Comparison of ENCODE assay signal across 8 cellular contexts in genomic region chr17:28710948-28711722, GRCh38. TPM values are rescaled to one million over a fixed set of nuclear protein-coding genes. Genes with fewer than 3 reads are reported as not detected.
DNase-seq lines count a peak whose midpoint lies in the region; FAIRE-seq and TF ChIP-seq lines count a peak whose summit lies in the region.

No MANE protein-coding gene starts in this region.

- no peak overlapping the region for H3K27ac ChIP-seq in MM.1S (ENCODE audit: low read length)
- peak overlapping the region; percentile 97 for H3K27ac ChIP-seq in neuronal stem cell (replicated peaks; ENCODE audit: low read length)
- peak overlapping the region; percentile 57 for H3K27ac ChIP-seq in subcutaneous abdominal adipose tissue (ENCODE audit: low read depth, low read length)

- H3K36me3 ChIP-seq in MM.1S (replicated peaks; ENCODE audit: insufficient read depth, low read length), result no peaks in the 10 kb centered on the region
- H3K36me3 ChIP-seq in neuronal stem cell (replicated peaks in 1 of 2; ENCODE audit: control insufficient read depth in 2 of 2, insufficient read depth in 2 of 2, low read length in 2 of 2), result peaks cover 18 to 47% of the 10 kb centered on the region in 2 donors
- H3K36me3 ChIP-seq in subcutaneous abdominal adipose tissue (ENCODE audit: control insufficient read depth in 5 of 5, insufficient read depth in 5 of 5, low read length in 5 of 5), result peaks cover 0 to 18% (median 15%) of the 10 kb centered on the region in 5 donors

- 0 out of 2 replicates have a peak, but pooled peaks cover under 1% of the 10 kb centered on the region for H3F3A ChIP-seq in MM.1S (ENCODE audit: insufficient read depth, low read length)

- peak overlapping the region; percentile 100 for H2AFZ ChIP-seq in MM.1S (ENCODE audit: low read length)
- peak overlapping the region; percentile 89 for H2AFZ ChIP-seq in neuronal stem cell (ENCODE audit: low read length)

- H3K4me1 ChIP-seq in MM.1S (ENCODE audit: low read length), result 0 out of 2 replicates have a peak, but pooled peaks cover 3% of the 10 kb centered on the region
- peaks cover 12 to 13% of the 10 kb centered on the region in 2 donors for H3K4me1 ChIP-seq in neuronal stem cell (ENCODE audit: control insufficient read depth in 2 of 2, insufficient read depth in 1 of 2, low read depth in 1 of 2, low read length in 2 of 2)
- H3K4me1 ChIP-seq in subcutaneous abdominal adipose tissue (ENCODE audit: control insufficient read depth in 5 of 5, insufficient read depth in 5 of 5, low read length in 5 of 5), result peaks cover 0 to 30% (median 21%) of the 10 kb centered on the region in 5 donors

- H3K4me3 ChIP-seq in MM.1S (ENCODE audit: low read length) (peak overlapping the region; percentile 79), neuronal stem cell (ENCODE audit: low read length in 2 of 2) (peak overlapping the region; percentile 59 to 84), subcutaneous abdominal adipose tissue (ENCODE audit: low read depth in 1 of 5, low read length in 5 of 5) (peak overlapping the region; percentile 65 to 80 (median 72))

- H3K27ac Mint-ChIP-seq in activated naive CD4-positive, alpha-beta T cell treated with anti-CD3 and anti-CD28 coated beads for 36 hours, result peak overlapping the region; percentile 79

- H4K20me1 ChIP-seq in MM.1S (ENCODE audit: insufficient read depth, low read length), result no peaks in the 10 kb centered on the region

- no peak overlapping the region for H4K8ac ChIP-seq in neuronal stem cell (ENCODE audit: low read depth, low read length)

- H2BK12ac ChIP-seq in neuronal stem cell (ENCODE audit: low read length), result peak overlapping the region; percentile 99

- H2BK120ac ChIP-seq in neuronal stem cell (ENCODE audit: low read depth, low read length), result peak overlapping the region; percentile 95

- intact Hi-C loops in activated naive CD4-positive, alpha-beta T cell treated with anti-CD3 and anti-CD28 coated beads for 36 hours (cut with micrococcal nuclease), result loop anchor here (1.0 to 2.0 kb wide), 4 partner anchors 8 to 66 kb away; partner anchors contain the start of genes BLTP2, NEK8, RPL23A and SUPT6H

- H3K23ac ChIP-seq in neuronal stem cell (ENCODE audit: low read depth, low read length, poor library complexity), result peak overlapping the region; percentile 90

- WGBS in neuronal stem cell (ENCODE audit: extremely low coverage in 2 of 2, insufficient read length in 2 of 2, insufficient replicate concordance in 1 of 2), 2 donors, result no CpG with 5 or more reads among the region's 69 CpGs

- H3K9me3 ChIP-seq in MM.1S (replicated peaks; ENCODE audit: insufficient read depth, low read length) (no peaks in the 10 kb centered on the region), neuronal stem cell (replicated peaks in 1 of 2; ENCODE audit: control insufficient read depth in 2 of 2, insufficient read depth in 1 of 2, low read depth in 1 of 2, low read length in 2 of 2) (no peaks in the 10 kb centered on the region), subcutaneous abdominal adipose tissue (ENCODE audit: control insufficient read depth in 5 of 5, low read length in 5 of 5) (no peaks in the 10 kb centered on the region)

- H3K27me3 ChIP-seq in MM.1S (replicated peaks; ENCODE audit: insufficient read depth, low read length), result peaks cover 40% of the 10 kb centered on the region
- no peaks in the 10 kb centered on the region for H3K27me3 ChIP-seq in neuronal stem cell (ENCODE audit: control insufficient read depth in 3 of 3, insufficient read depth in 3 of 3, low read depth in 1 of 3, low read length in 3 of 3)
- peaks cover 0 to 4% (median 2%) of the 10 kb centered on the region in 5 donors for H3K27me3 ChIP-seq in subcutaneous abdominal adipose tissue (ENCODE audit: control insufficient read depth in 5 of 5, insufficient read depth in 4 of 5, low read length in 5 of 5)

- H2AK5ac ChIP-seq in neuronal stem cell (ENCODE audit: low read depth, low read length), result peak overlapping the region; percentile 70

- no peaks in the 10 kb centered on the region for H3K79me2 ChIP-seq in MM.1S (ENCODE audit: low read length)

- H3K36me3 Mint-ChIP-seq in activated naive CD4-positive, alpha-beta T cell treated with anti-CD3 and anti-CD28 coated beads for 36 hours (ENCODE audit: low read depth), result no peaks in the 10 kb centered on the region

- H2BK15ac ChIP-seq in neuronal stem cell (ENCODE audit: low read length), result no peak overlapping the region

- CTCF ChIA-PET in activated naive CD4-positive, alpha-beta T cell treated with anti-CD3 and anti-CD28 coated beads for 36 hours (lab: Charles Lee), result interaction anchor here (0.7 to 3.4 kb wide), 5 partner anchors 9 to 1220 kb away, joined by 3 to 12 read pairs (median 7); partner anchors contain the start of genes RPL23A and TLCD1

- peak overlapping the region; percentile 79 for H3K4me3 Mint-ChIP-seq in activated naive CD4-positive, alpha-beta T cell treated with anti-CD3 and anti-CD28 coated beads for 36 hours

- peak overlapping the region; percentile 99 for H3K18ac ChIP-seq in neuronal stem cell (ENCODE audit: low read length)

- H3K27me3 Mint-ChIP-seq in activated naive CD4-positive, alpha-beta T cell treated with anti-CD3 and anti-CD28 coated beads for 36 hours (ENCODE audit: low read depth), result peaks cover 16% of the 10 kb centered on the region

- H3K14ac ChIP-seq in neuronal stem cell (ENCODE audit: low read length), result peak overlapping the region; percentile 76

- H2BK5ac ChIP-seq in neuronal stem cell (ENCODE audit: low read length), result peak overlapping the region; percentile 93

- H3K4ac ChIP-seq in neuronal stem cell (ENCODE audit: low read length), result peak overlapping the region; percentile 94

- peaks cover 4% of the 10 kb centered on the region for H3K79me1 ChIP-seq in neuronal stem cell (ENCODE audit: low read depth, low read length)

- no peak for TF ChIP-seq CTCF in MM.1S (IDR thresholded peaks at IDR 0.05; ENCODE audit: low read length)

- no peaks in the 10 kb centered on the region for H3K9me3 Mint-ChIP-seq in activated naive CD4-positive, alpha-beta T cell treated with anti-CD3 and anti-CD28 coated beads for 36 hours

- FAIRE-seq in frontal cortex (lab: Jason Lieb, UNC), result no peak

- H3K4me2 ChIP-seq in MM.1S (ENCODE audit: low read depth, low read length) (peak overlapping the region; percentile 86), neuronal stem cell (ENCODE audit: insufficient read depth, low read length, poor library complexity, severe bottlenecking) (peak overlapping the region; percentile 93)

- H3K4me1 Mint-ChIP-seq in activated naive CD4-positive, alpha-beta T cell treated with anti-CD3 and anti-CD28 coated beads for 36 hours (ENCODE audit: low read depth), result peaks cover 17% of the 10 kb centered on the region

- H3K9ac ChIP-seq in MM.1S (ENCODE audit: low read length) (peak overlapping the region; percentile 61; the same call in 1 of the 2 replicates), neuronal stem cell (ENCODE audit: low read depth, low read length, poor library complexity) (peak overlapping the region; percentile 93), subcutaneous abdominal adipose tissue (ENCODE audit: low read length in 5 of 5) (peak overlapping the region in 4 of 5 donors; percentile 59 to 72 (median 65))

- H3K9me2 ChIP-seq in MM.1S (replicated peaks; ENCODE audit: insufficient read depth, low read length), result no peaks in the 10 kb centered on the region

- peak; percentile 92 for DNase-seq in EH (ENCODE audit: low read depth)
- DNase-seq in GOT3 (lab: John Stamatoyannopoulos, UW), result peak; percentile 88
- peak; percentile 78 for DNase-seq in MM.1S
- peak; percentile 86 for DNase-seq in SIG-M5 treated with dmso at 0.1 percent for 504 hours (lab: John Stamatoyannopoulos, UW; ENCODE audit: unreplicated experiment)
- DNase-seq in activated naive CD4-positive, alpha-beta T cell treated with anti-CD3 and anti-CD28 coated beads for 36 hours, result peak; percentile 92
- peak; percentile 91 to 97 for DNase-seq in frontal cortex (ENCODE audit: low spot score in 2 of 2)
- DNase-seq in neuronal stem cell (ENCODE audit: low spot score), result peak; percentile 93

- H4K91ac ChIP-seq in neuronal stem cell (ENCODE audit: low read depth, low read length, poor library complexity), result peak overlapping the region; percentile 90

RNA-seq across cellular contexts. Expression of gene PROCA1, which starts 0.6 kb away (rescaled TPM):
- 1 to 10 TPM; 2.1 to 3.1 TPM for total RNA-seq in activated naive CD4-positive, alpha-beta T cell treated with anti-CD3 and anti-CD28 coated beads for 36 hours
- 2.9 TPM for total RNA-seq in frontal cortex
- 24.4 TPM for polyA plus RNA-seq in neuronal stem cell (2013, experiment 1 of 2)
- polyA plus RNA-seq in neuronal stem cell (2013, experiment 2 of 2), result 25.2 TPM

RNA-seq across cellular contexts. Expression of gene RAB34, which starts 6.5 kb away (rescaled TPM):
- 10 to 100 TPM; 10.2 to 12.3 TPM for total RNA-seq in activated naive CD4-positive, alpha-beta T cell treated with anti-CD3 and anti-CD28 coated beads for 36 hours
- 12.2 TPM for total RNA-seq in frontal cortex
- polyA plus RNA-seq in neuronal stem cell (2013, experiment 1 of 2), result 76.6 TPM
- polyA plus RNA-seq in neuronal stem cell (2013, experiment 2 of 2), result 73.6 TPM

RNA-seq across cellular contexts. Expression of gene RPL23A, which starts 8.7 kb away (rescaled TPM):
- total RNA-seq in activated naive CD4-positive, alpha-beta T cell treated with anti-CD3 and anti-CD28 coated beads for 36 hours, result 1,000 to 10,000 TPM; 2,756 to 2,921 TPM
- total RNA-seq in frontal cortex, result 436 TPM
- 3,397 TPM for polyA plus RNA-seq in neuronal stem cell (2013, experiment 1 of 2)
- 3,279 TPM for polyA plus RNA-seq in neuronal stem cell (2013, experiment 2 of 2)

RNA-seq across cellular contexts. Expression of gene TLCD1, which starts 14.9 kb away (rescaled TPM):
- total RNA-seq in activated naive CD4-positive, alpha-beta T cell treated with anti-CD3 and anti-CD28 coated beads for 36 hours, result 1 to 10 TPM; 4.0 to 4.6 TPM
- under 0.01 TPM for total RNA-seq in frontal cortex
- polyA plus RNA-seq in neuronal stem cell (2013, experiment 1 of 2), result 9.1 TPM
- 8.3 TPM for polyA plus RNA-seq in neuronal stem cell (2013, experiment 2 of 2)

RNA-seq across cellular contexts. Expression of gene NEK8, which starts 17.5 kb away (rescaled TPM):
- 1 to 10 TPM; 3.1 to 3.2 TPM for total RNA-seq in activated naive CD4-positive, alpha-beta T cell treated with anti-CD3 and anti-CD28 coated beads for 36 hours
- total RNA-seq in frontal cortex, result 0.82 TPM
- polyA plus RNA-seq in neuronal stem cell (2013, experiment 1 of 2), result 4.5 TPM
- polyA plus RNA-seq in neuronal stem cell (2013, experiment 2 of 2), result 4.3 TPM
